ENCODE assay signal across 1 cellular context in the genomic region with DNA sequence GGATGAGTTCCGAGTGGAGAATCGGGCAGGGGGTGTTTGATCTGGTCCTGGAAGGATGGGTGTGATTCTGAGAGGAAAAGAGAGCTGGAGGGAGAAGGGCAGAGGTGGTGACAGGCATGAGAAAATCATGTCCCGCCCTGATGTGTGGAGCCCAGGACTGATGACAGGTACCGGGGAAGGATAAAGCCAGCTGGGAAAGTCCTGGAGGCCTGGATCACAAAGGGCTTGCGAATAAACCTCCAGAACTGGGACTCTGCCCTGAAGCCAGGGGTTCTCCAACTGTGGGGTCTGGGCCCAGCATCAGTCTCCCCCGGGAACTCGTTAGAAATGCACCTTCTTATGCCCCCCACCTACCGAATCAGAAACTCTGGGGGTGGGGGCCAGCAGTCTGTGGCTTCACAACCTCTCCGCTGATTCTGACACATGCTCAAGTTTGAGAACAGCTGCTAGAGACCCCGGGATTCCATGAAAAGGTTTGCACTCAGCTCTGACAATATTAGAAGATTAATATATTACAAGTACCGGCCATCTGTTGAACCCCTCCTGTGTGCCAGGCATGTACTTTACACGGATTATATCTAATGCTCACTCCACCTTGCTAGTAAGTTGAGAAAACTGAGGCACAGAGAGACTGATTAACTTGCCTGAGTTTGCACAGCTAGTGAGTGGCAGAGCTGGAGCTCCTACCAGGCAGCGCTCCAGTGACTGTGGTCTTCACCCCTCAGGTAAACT.
TF ChIP-seq lines count a peak whose summit lies in the region.

No MANE protein-coding gene starts in this region.

TF ChIP-seq in GM23338, 12 proteins besides CTCF, POLR2A, EP300 and RAD21 (continued from another document):
- TF ChIP-seq, protein P1, sequence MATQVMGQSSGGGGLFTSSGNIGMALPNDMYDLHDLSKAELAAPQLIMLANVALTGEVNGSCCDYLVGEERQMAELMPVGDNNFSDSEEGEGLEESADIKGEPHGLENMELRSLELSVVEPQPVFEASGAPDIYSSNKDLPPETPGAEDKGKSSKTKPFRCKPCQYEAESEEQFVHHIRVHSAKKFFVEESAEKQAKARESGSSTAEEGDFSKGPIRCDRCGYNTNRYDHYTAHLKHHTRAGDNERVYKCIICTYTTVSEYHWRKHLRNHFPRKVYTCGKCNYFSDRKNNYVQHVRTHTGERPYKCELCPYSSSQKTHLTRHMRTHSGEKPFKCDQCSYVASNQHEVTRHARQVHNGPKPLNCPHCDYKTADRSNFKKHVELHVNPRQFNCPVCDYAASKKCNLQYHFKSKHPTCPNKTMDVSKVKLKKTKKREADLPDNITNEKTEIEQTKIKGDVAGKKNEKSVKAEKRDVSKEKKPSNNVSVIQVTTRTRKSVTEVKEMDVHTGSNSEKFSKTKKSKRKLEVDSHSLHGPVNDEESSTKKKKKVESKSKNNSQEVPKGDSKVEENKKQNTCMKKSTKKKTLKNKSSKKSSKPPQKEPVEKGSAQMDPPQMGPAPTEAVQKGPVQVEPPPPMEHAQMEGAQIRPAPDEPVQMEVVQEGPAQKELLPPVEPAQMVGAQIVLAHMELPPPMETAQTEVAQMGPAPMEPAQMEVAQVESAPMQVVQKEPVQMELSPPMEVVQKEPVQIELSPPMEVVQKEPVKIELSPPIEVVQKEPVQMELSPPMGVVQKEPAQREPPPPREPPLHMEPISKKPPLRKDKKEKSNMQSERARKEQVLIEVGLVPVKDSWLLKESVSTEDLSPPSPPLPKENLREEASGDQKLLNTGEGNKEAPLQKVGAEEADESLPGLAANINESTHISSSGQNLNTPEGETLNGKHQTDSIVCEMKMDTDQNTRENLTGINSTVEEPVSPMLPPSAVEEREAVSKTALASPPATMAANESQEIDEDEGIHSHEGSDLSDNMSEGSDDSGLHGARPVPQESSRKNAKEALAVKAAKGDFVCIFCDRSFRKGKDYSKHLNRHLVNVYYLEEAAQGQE (IDR thresholded peaks at IDR 0.05; ENCODE audit: unreplicated experiment) = no peak
- TF ChIP-seq, protein P2, sequence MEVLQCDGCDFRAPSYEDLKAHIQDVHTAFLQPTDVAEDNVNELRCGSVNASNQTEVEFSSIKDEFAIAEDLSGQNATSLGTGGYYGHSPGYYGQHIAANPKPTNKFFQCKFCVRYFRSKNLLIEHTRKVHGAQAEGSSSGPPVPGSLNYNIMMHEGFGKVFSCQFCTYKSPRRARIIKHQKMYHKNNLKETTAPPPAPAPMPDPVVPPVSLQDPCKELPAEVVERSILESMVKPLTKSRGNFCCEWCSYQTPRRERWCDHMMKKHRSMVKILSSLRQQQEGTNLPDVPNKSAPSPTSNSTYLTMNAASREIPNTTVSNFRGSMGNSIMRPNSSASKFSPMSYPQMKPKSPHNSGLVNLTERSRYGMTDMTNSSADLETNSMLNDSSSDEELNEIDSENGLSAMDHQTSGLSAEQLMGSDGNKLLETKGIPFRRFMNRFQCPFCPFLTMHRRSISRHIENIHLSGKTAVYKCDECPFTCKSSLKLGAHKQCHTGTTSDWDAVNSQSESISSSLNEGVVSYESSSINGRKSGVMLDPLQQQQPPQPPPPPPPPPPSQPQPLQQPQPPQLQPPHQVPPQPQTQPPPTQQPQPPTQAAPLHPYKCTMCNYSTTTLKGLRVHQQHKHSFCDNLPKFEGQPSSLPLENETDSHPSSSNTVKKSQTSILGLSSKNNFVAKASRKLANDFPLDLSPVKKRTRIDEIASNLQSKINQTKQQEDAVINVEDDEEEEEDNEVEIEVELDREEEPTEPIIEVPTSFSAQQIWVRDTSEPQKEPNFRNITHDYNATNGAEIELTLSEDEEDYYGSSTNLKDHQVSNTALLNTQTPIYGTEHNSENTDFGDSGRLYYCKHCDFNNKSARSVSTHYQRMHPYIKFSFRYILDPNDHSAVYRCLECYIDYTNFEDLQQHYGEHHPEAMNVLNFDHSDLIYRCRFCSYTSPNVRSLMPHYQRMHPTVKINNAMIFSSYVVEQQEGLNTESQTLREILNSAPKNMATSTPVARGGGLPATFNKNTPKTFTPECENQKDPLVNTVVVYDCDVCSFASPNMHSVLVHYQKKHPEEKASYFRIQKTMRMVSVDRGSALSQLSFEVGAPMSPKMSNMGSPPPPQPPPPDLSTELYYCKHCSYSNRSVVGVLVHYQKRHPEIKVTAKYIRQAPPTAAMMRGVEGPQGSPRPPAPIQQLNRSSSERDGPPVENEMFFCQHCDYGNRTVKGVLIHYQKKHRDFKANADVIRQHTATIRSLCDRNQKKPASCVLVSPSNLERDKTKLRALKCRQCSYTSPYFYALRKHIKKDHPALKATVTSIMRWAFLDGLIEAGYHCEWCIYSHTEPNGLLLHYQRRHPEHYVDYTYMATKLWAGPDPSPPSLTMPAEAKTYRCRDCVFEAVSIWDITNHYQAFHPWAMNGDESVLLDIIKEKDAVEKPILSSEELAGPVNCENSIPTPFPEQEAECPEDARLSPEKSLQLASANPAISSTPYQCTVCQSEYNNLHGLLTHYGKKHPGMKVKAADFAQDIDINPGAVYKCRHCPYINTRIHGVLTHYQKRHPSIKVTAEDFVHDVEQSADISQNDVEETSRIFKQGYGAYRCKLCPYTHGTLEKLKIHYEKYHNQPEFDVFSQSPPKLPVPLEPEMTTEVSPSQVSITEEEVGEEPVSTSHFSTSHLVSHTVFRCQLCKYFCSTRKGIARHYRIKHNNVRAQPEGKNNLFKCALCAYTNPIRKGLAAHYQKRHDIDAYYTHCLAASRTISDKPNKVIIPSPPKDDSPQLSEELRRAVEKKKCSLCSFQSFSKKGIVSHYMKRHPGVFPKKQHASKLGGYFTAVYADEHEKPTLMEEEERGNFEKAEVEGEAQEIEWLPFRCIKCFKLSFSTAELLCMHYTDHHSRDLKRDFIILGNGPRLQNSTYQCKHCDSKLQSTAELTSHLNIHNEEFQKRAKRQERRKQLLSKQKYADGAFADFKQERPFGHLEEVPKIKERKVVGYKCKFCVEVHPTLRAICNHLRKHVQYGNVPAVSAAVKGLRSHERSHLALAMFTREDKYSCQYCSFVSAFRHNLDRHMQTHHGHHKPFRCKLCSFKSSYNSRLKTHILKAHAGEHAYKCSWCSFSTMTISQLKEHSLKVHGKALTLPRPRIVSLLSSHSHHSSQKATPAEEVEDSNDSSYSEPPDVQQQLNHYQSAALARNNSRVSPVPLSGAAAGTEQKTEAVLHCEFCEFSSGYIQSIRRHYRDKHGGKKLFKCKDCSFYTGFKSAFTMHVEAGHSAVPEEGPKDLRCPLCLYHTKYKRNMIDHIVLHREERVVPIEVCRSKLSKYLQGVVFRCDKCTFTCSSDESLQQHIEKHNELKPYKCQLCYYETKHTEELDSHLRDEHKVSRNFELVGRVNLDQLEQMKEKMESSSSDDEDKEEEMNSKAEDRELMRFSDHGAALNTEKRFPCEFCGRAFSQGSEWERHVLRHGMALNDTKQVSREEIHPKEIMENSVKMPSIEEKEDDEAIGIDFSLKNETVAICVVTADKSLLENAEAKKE (CRISPR knock-in tag; IDR thresholded peaks at IDR 0.05) = no peak
- TF ChIP-seq POLR2AphosphoS5 (IDR thresholded peaks at IDR 0.05; ENCODE audit: low read depth) = no peak
- TF ChIP-seq, protein P3, sequence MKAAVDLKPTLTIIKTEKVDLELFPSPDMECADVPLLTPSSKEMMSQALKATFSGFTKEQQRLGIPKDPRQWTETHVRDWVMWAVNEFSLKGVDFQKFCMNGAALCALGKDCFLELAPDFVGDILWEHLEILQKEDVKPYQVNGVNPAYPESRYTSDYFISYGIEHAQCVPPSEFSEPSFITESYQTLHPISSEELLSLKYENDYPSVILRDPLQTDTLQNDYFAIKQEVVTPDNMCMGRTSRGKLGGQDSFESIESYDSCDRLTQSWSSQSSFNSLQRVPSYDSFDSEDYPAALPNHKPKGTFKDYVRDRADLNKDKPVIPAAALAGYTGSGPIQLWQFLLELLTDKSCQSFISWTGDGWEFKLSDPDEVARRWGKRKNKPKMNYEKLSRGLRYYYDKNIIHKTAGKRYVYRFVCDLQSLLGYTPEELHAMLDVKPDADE (IDR thresholded peaks at IDR 0.05) = no peak
